Comparison of ENCODE assay signal across 19 cellular contexts in genomic region chr18:78893396-78894305, GRCh38.
DNase-seq lines count a peak whose midpoint lies in the region; ATAC-seq lines count a peak whose summit lies in the region.
"Had no signal": no experiment of that assay in that cellular context is flagged by ENCODE, and none has a peak within 500 bp of the region (broad histone marks: within the 10 kb centered on the region; RNA-seq: fewer than 3 reads in every experiment).

No MANE protein-coding gene starts in this region.

- DNase-seq in ELF-1 (ENCODE audit: low read depth, low spot score) = peak; percentile 31
- DNase-seq in NCI-H1417 treated with DMSO at 0.1 percent for 48 hours (lab: John Stamatoyannopoulos, UW) = peak; percentile 31
- peak; percentile 40 for DNase-seq in ecto neural progenitor cell (ENCODE audit: low spot score)
- DNase-seq in retina = peak; percentile 47
- DNase-seq in T-helper 9 cell = no peak
- DNase-seq in epidermal melanocyte (ENCODE audit: insufficient read length, low spot score) = no peak
- DNase-seq: Caco-2; CD4-positive, alpha-beta T cell; GDM1; GM23248; HCEC 1CT; Kasumi-1; NCI-H1436; NCI-H2029 treated with DMSO at 0.1 percent for 48 hours; NCI-H510A; PC-9; SJCRH30 had no signal

- ATAC-seq in GM21423 (IDR thresholded peaks at IDR 0.05; ENCODE audit: unreplicated experiment) = no peak
- ATAC-seq: A549 had no signal

Comparison
In these comparisons a context has a peak if more than half of its experiments do, and no peak if none do; other contexts are left out.
1. DNase-seq: peak in ELF-1 (single experiment), NCI-H1417 treated with DMSO at 0.1 percent for 48 hours (single experiment), ecto neural progenitor cell (single experiment) and retina (single experiment); none in T-helper 9 cell (single experiment) and epidermal melanocyte (single experiment).